17 cellular contexts compared by ENCODE assay signal in genomic region chr20:45500022-45500421, GRCh38. TPM values are rescaled to one million over a fixed set of nuclear protein-coding genes. Genes with fewer than 3 reads are reported as not detected.
DNase-seq lines count a peak whose midpoint lies in the region; ATAC-seq, FAIRE-seq and TF ChIP-seq lines count a peak whose summit lies in the region.
"Had no signal": no experiment of that assay in that cellular context is flagged by ENCODE, and none has a peak within 500 bp of the region (broad histone marks: within the 10 kb centered on the region; RNA-seq: fewer than 3 reads in every experiment).

No MANE protein-coding gene starts in this region.

- WGBS in right lobe of liver (ENCODE audit: insufficient coverage, low coverage, low lambda C conversion rate, missing lambda C conversion rate) = 62% methylated on average over 4 of the region's 6 CpGs
- 78 to 83% methylated on average over 6 of the region's 6 CpGs for WGBS in testis, 2 donors

- H3K4me1 ChIP-seq in right lobe of liver (no peaks in the 10 kb centered on the region), upper lobe of right lung (no peaks in the 10 kb centered on the region), testis (peaks cover 5% of the 10 kb centered on the region)

- DNase-seq in HTR-8/SVneo (ENCODE audit: insufficient read length, low spot score) (no peak), bronchial epithelial cell (ENCODE audit: low read depth) (no peak), right lobe of liver (peak in 2 of 3 donors; percentile 34 to 85), upper lobe of right lung (peak; percentile 40), testis (no peak), left cardiac atrium (no peak)
- DNase-seq in activated T-cell treated with anti-CD3 and anti-CD28 coated beads, Interleukin-2, amount 50 U/mL, for 48 hours = no peak
- DNase-seq: HCEC 1CT, KBM-7, NCI-H1105 treated with DMSO at 0.1 percent for 48 hours, NCI-H1694 treated with DMSO at 0.1 percent for 48 hours, NCI-H510A, NCI-H748 treated with DMSO at 0.1 percent for 48 hours, OCI-M1, RPMI8226 had no signal

- H3K4me3 ChIP-seq in bronchial epithelial cell (ENCODE audit: low read depth, low read length) (no peak overlapping the region), right lobe of liver (no peak overlapping the region), upper lobe of right lung (no peak overlapping the region), testis (no peak overlapping the region)

- ATAC-seq in right lobe of liver (peak; percentile 18 to 92 (median 43)), upper lobe of right lung (peak; percentile 21), left cardiac atrium (no peak)

- no peak overlapping the region for H3K27ac ChIP-seq in right lobe of liver
- no peak overlapping the region for H3K27ac ChIP-seq in upper lobe of right lung
- no peak overlapping the region for H3K27ac ChIP-seq in testis
- H3K27ac ChIP-seq: C4-2B had no signal

- intact Hi-C loops in right lobe of liver (cut with DNase I) = no loop called here
- intact Hi-C loops in upper lobe of right lung (cut with DNase I) = no loop called here
- intact Hi-C loops in testis (cut with DNase I; ENCODE audit: low total_unique reads) = no loop called here
- intact Hi-C loops in left cardiac atrium (cut with DNase I) = no loop called here

- no peaks in the 10 kb centered on the region for H3K9me3 ChIP-seq in right lobe of liver
- H3K9me3 ChIP-seq in upper lobe of right lung = no peaks in the 10 kb centered on the region
- no peaks in the 10 kb centered on the region for H3K9me3 ChIP-seq in testis

- TF ChIP-seq CTCF in bronchial epithelial cell (IDR thresholded peaks at IDR 0.05; ENCODE audit: insufficient read depth, low read length, severe bottlenecking) (no peak), right lobe of liver (IDR thresholded peaks at IDR 0.05) (no peak), upper lobe of right lung (IDR thresholded peaks at IDR 0.05) (no peak), testis (IDR thresholded peaks at IDR 0.05) (no peak)

- peak; percentile 63 for FAIRE-seq in HTR-8/SVneo (lab: Jason Lieb, UNC)
- FAIRE-seq in bronchial epithelial cell (lab: Jason Lieb, UNC) = peak; percentile 58
- FAIRE-seq: G401.6 had no signal

- H3K27me3 ChIP-seq in bronchial epithelial cell (ENCODE audit: control insufficient read depth, insufficient read depth, low read length) (peaks cover 2% of the 10 kb centered on the region), right lobe of liver (peaks cover 0 to 4% of the 10 kb centered on the region in 2 donors), upper lobe of right lung (no peaks in the 10 kb centered on the region), testis (no peaks in the 10 kb centered on the region)

- TF ChIP-seq POLR2A in right lobe of liver (IDR thresholded peaks at IDR 0.05) = no peak
- no peak for TF ChIP-seq POLR2A in testis (IDR thresholded peaks at IDR 0.05)

- H3K36me3 ChIP-seq in bronchial epithelial cell (ENCODE audit: control insufficient read depth, insufficient read depth, low read length) (no peaks in the 10 kb centered on the region), right lobe of liver (no peaks in the 10 kb centered on the region), upper lobe of right lung (no peaks in the 10 kb centered on the region), testis (ENCODE audit: low read depth, missing control alignments) (no peaks in the 10 kb centered on the region)

RNA-seq across cellular contexts. Expression of gene SPINT3, which starts 15.4 kb away (rescaled TPM):
- not detected in 2 replicates for total RNA-seq in bronchial epithelial cell
- total RNA-seq in right lobe of liver = not detected
- total RNA-seq in upper lobe of right lung = not detected
- not detected for total RNA-seq in testis
- not detected for polyA plus RNA-seq in testis (ENCODE audit: insufficient read depth, low read depth, low replicate concordance)
- not detected for total RNA-seq in left cardiac atrium

RNA-seq across cellular contexts. Expression of gene WFDC2, which starts 30.5 kb away (rescaled TPM):
- total RNA-seq in bronchial epithelial cell (not detected in 2 replicates), right lobe of liver (1 to 10 TPM in 4 of 6 experiments, under 1 TPM in 1, not detected in 1; 0.77 to 2.8 (median 1.8) TPM), upper lobe of right lung (113 TPM), testis (10 to 100 TPM in 1 of 2 donors, 1 to 10 TPM in 1; 6.1 to 32.0 TPM), left cardiac atrium (1 to 10 TPM in 1 of 2 donors, under 1 TPM in 1; 0.52 to 6.9 TPM)
- polyA plus RNA-seq in testis (ENCODE audit: insufficient read depth, low read depth, low replicate concordance) = 37.6 TPM

RNA-seq across cellular contexts. Expression of gene WFDC6, which starts 39.3 kb away (rescaled TPM):
- total RNA-seq in bronchial epithelial cell = not detected in 2 replicates
- not detected for total RNA-seq in right lobe of liver
- not detected for total RNA-seq in upper lobe of right lung
- 10 to 100 TPM; 75.6 to 83.3 TPM for total RNA-seq in testis
- polyA plus RNA-seq in testis (ENCODE audit: insufficient read depth, low read depth, low replicate concordance) = 24.9 TPM
- total RNA-seq in left cardiac atrium = not detected

RNA-seq across cellular contexts. Expression of gene EPPIN, which starts 47.2 kb away (rescaled TPM):
- total RNA-seq in bronchial epithelial cell (not detected in 2 replicates), right lobe of liver (not detected), upper lobe of right lung (not detected), testis (100 to 1,000 TPM; 185 to 222 TPM), left cardiac atrium (under 1 TPM in 1 of 2 donors, not detected in 1; 0.68 TPM)
- 251 TPM for polyA plus RNA-seq in testis (ENCODE audit: insufficient read depth, low read depth, low replicate concordance)

Comparison
In these comparisons a context has a peak if more than half of its experiments do, and no peak if none do; other contexts are left out.
1. DNase-seq: peak in right lobe of liver (2 of 3) and upper lobe of right lung (single experiment); none in HTR-8/SVneo (single experiment), bronchial epithelial cell (single experiment), testis (single experiment), left cardiac atrium (single experiment) and activated T-cell treated with anti-CD3 and anti-CD28 coated beads, Interleukin-2, amount 50 U/mL, for 48 hours (0 of 2).
2. ATAC-seq: peak in right lobe of liver (4 of 4) and upper lobe of right lung (single experiment); none in left cardiac atrium (0 of 2).
3. RNA of gene WFDC6, which starts 39.3 kb away (total RNA-seq): 75.6 to 83.3 TPM in testis; not detected in bronchial epithelial cell, not detected in right lobe of liver, not detected in upper lobe of right lung (single experiment) and not detected in left cardiac atrium; every median in the first group is over 10 times any median in the second.